9 cellular contexts compared by ENCODE assay signal in the genomic region with DNA sequence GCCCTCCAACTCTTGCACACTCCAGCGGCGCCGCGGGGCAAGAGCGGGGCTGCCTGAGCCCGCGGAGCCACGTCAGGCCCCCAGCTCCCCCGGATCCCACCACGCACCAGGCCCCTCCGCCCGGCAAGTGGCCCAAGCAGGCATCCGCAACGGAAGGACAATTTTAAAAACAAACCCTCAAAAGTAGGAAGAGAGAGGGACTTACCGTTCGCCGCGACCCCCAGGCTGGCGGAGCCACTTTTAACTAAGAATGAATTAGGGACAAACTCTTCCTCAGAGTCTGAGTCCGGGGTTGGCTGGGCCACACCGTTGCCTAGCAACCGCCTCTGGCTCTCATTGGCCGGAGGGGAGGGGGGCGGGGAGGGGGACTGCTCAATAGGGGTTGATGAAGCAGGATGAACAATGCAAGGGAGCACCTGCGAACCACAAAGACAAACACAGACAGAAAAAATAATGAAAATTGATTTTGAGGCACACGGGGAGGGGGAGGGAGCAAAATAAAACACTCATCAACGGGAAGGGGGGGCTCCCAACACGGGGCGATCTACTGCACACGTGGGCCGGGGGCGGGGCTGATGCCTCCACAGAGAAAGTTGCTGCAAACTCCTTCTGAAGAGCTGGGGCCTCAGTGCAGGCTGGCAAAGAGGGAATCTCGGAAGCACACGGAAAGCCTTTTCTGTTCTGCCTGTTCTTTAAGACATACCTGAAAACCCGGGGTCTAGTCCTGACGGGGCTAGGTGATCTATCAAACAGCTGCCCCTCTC.
A peak's percentile ranks its signal among the peaks of the same experiment; 100 is the strongest.
DNase-seq lines count a peak whose midpoint lies in the region; ATAC-seq and TF ChIP-seq lines count a peak whose summit lies in the region.
"Had no signal": no experiment of that assay in that cellular context is flagged by ENCODE, and none has a peak within 500 bp of the region (broad histone marks: within the 10 kb centered on the region; RNA-seq: fewer than 3 reads in every experiment).

No MANE protein-coding gene starts in this region.

- H3K36me3 Mint-ChIP-seq in endothelial cell (ENCODE audit: low read depth, unreplicated experiment) = no peaks in the 10 kb centered on the region
- H3K36me3 Mint-ChIP-seq in activated T-cell treated with anti-CD3 and anti-CD28 coated beads, Interleukin-2, amount 50 U/mL, for 24 hours (ENCODE audit: low read depth) = no peaks in the 10 kb centered on the region

- H3K9me3 Mint-ChIP-seq in endothelial cell (ENCODE audit: unreplicated experiment) = no peaks in the 10 kb centered on the region
- no peaks in the 10 kb centered on the region for H3K9me3 Mint-ChIP-seq in activated T-cell treated with anti-CD3 and anti-CD28 coated beads, Interleukin-2, amount 50 U/mL, for 24 hours
- H3K9me3 Mint-ChIP-seq: stimulated activated naive CD8-positive, alpha-beta T cell treated with anti-CD3 and anti-CD28 coated beads, Interleukin-15, Interleukin-2, amounts not matched to agents 100 ng/mL and 50 ng/mL, for 24 hours had no signal

- peaks cover 4% of the 10 kb centered on the region for H3K27me3 Mint-ChIP-seq in endothelial cell (ENCODE audit: unreplicated experiment)
- H3K27me3 Mint-ChIP-seq in activated T-cell treated with anti-CD3 and anti-CD28 coated beads, Interleukin-2, amount 50 U/mL, for 24 hours = peaks cover 49% of the 10 kb centered on the region

- TF ChIP-seq CTCF in endothelial cell (IDR thresholded peaks at IDR 0.05; ENCODE audit: unreplicated experiment) = no peak

- peaks cover 18% of the 10 kb centered on the region for H3K4me1 Mint-ChIP-seq in endothelial cell (ENCODE audit: unreplicated experiment)
- peaks cover 3% of the 10 kb centered on the region for H3K4me1 Mint-ChIP-seq in activated T-cell treated with anti-CD3 and anti-CD28 coated beads, Interleukin-2, amount 50 U/mL, for 24 hours (ENCODE audit: low read depth)

- H3K27ac Mint-ChIP-seq in endothelial cell (ENCODE audit: unreplicated experiment) = peak overlapping the region; percentile 64
- no peak overlapping the region for H3K27ac Mint-ChIP-seq in activated T-cell treated with anti-CD3 and anti-CD28 coated beads, Interleukin-2, amount 50 U/mL, for 24 hours
- H3K27ac Mint-ChIP-seq: stimulated activated naive CD8-positive, alpha-beta T cell treated with anti-CD3 and anti-CD28 coated beads, Interleukin-15, Interleukin-2, amounts not matched to agents 100 ng/mL and 50 ng/mL, for 24 hours had no signal

- H3K9ac ChIP-seq in ES-I3 (ENCODE audit: low read depth, low read length) = peak overlapping the region; percentile 54; the same call in 1 of the 2 replicates

- no peaks in the 10 kb centered on the region for H3K9me3 ChIP-seq in ES-I3 (ENCODE audit: control insufficient read depth, insufficient read depth, low read length)

- no peaks in the 10 kb centered on the region for H3K36me3 ChIP-seq in ES-I3 (ENCODE audit: insufficient read depth, low read length)

- no peaks in the 10 kb centered on the region for H3K4me1 ChIP-seq in ES-I3 (ENCODE audit: insufficient read depth, low read length)

- no peak for ATAC-seq in HG03469 (IDR thresholded peaks at IDR 0.05; ENCODE audit: unreplicated experiment)
- no peak for ATAC-seq in GM19455 (IDR thresholded peaks at IDR 0.05; ENCODE audit: unreplicated experiment)

- DNase-seq in NCI-H2196 (lab: John Stamatoyannopoulos, UW; ENCODE audit: unreplicated experiment) = peak; percentile 70
- DNase-seq in endothelial cell (ENCODE audit: low spot score) = peak; percentile 71
- peak in 38 of 56 donors; percentile 4 to 71 (median 22) for DNase-seq in nucleus accumbens (lab: John Stamatoyannopoulos, UW)
- DNase-seq in H4 (ENCODE audit: low spot score) = no peak
- DNase-seq in activated T-cell treated with anti-CD3 and anti-CD28 coated beads, Interleukin-2, amount 50 U/mL, for 24 hours = no peak

- H3K4me3 Mint-ChIP-seq in endothelial cell (ENCODE audit: unreplicated experiment) = peak overlapping the region; percentile 39
- H3K4me3 Mint-ChIP-seq in activated T-cell treated with anti-CD3 and anti-CD28 coated beads, Interleukin-2, amount 50 U/mL, for 24 hours = no peak overlapping the region
- H3K4me3 Mint-ChIP-seq: stimulated activated naive CD8-positive, alpha-beta T cell treated with anti-CD3 and anti-CD28 coated beads, Interleukin-15, Interleukin-2, amounts not matched to agents 100 ng/mL and 50 ng/mL, for 24 hours had no signal

Comparison
In these comparisons a context has a peak if more than half of its experiments do, and no peak if none do; other contexts are left out.
1. DNase-seq: peak in NCI-H2196 (single experiment), endothelial cell (single experiment) and nucleus accumbens (38 of 56); none in H4 (single experiment) and activated T-cell treated with anti-CD3 and anti-CD28 coated beads, Interleukin-2, amount 50 U/mL, for 24 hours (single experiment).